Comparison of ENCODE assay signal across 8 cellular contexts in genomic region chr11:22666700-22667439, GRCh38. TPM values are rescaled to one million over a fixed set of nuclear protein-coding genes. Genes with fewer than 3 reads are reported as not detected.
DNase-seq lines count a peak whose midpoint lies in the region; ATAC-seq, FAIRE-seq and TF ChIP-seq lines count a peak whose summit lies in the region.

No MANE protein-coding gene starts in this region.

- TF ChIP-seq CTCF in Caco-2 (IDR thresholded peaks at IDR 0.05; ENCODE audit: insufficient read depth in 1 of 2, low read depth in 1 of 2, low read length in 1 of 2, severe bottlenecking in 1 of 2, unreplicated experiment in 1 of 2) = no peak
- no peak for TF ChIP-seq CTCF in astrocyte (IDR thresholded peaks at IDR 0.05; ENCODE audit: insufficient read depth, low read depth, low read length)

- H3K4me1 ChIP-seq in Caco-2 (no peaks in the 10 kb centered on the region; the same call in 1 of the 2 replicates), astrocyte (ENCODE audit: insufficient read depth, low read length) (no peaks in the 10 kb centered on the region)

- H3K27me3 ChIP-seq in Caco-2 (replicated peaks; ENCODE audit: control insufficient read depth, insufficient read depth, low read length) (no peaks in the 10 kb centered on the region), astrocyte (ENCODE audit: insufficient read depth, low read length) (peaks cover 15% of the 10 kb centered on the region)

- H3K36me3 Mint-ChIP-seq in Caco-2 (ENCODE audit: insufficient read depth, unreplicated experiment) = no peaks in the 10 kb centered on the region
- H3K36me3 Mint-ChIP-seq in astrocyte (ENCODE audit: low read depth, unreplicated experiment) = no peaks in the 10 kb centered on the region
- H3K36me3 Mint-ChIP-seq in stimulated activated memory B cell treated with anti-CD40 and anti-IgM and Interleukin-4, amounts not matched to agents 10 μg/mL and 1 μg/mL and 100 μg/mL, for 72 hours = no peaks in the 10 kb centered on the region

- H3K27me3 Mint-ChIP-seq in Caco-2 (ENCODE audit: insufficient read depth, unreplicated experiment) (no peaks in the 10 kb centered on the region), astrocyte (ENCODE audit: low read depth, unreplicated experiment) (peaks cover 5% of the 10 kb centered on the region)
- H3K27me3 Mint-ChIP-seq in stimulated activated memory B cell treated with anti-CD40 and anti-IgM and Interleukin-4, amounts not matched to agents 10 μg/mL and 1 μg/mL and 100 μg/mL, for 72 hours = peaks cover 27% of the 10 kb centered on the region

- peak; percentile 50 for ATAC-seq in GM19467 (IDR thresholded peaks at IDR 0.05; ENCODE audit: unreplicated experiment)
- ATAC-seq in stimulated activated memory B cell treated with anti-CD40 and anti-IgM and Interleukin-4, amounts not matched to agents 10 μg/mL and 1 μg/mL and 100 μg/mL, for 72 hours = no peak

- H3K27ac Mint-ChIP-seq in Caco-2 (ENCODE audit: unreplicated experiment) = peak overlapping the region; percentile 58
- H3K27ac Mint-ChIP-seq in astrocyte (ENCODE audit: unreplicated experiment) = no peak overlapping the region
- no peak overlapping the region for H3K27ac Mint-ChIP-seq in stimulated activated memory B cell treated with anti-CD40 and anti-IgM and Interleukin-4, amounts not matched to agents 10 μg/mL and 1 μg/mL and 100 μg/mL, for 72 hours

- peak overlapping the region; percentile 28 for H3K9ac ChIP-seq in astrocyte (ENCODE audit: low read length)

- peak; percentile 63 to 73 for DNase-seq in Caco-2
- peak; percentile 34 for DNase-seq in HuH-7.5 (ENCODE audit: low spot score)
- DNase-seq in astrocyte (ENCODE audit: low read depth) = peak; percentile 10
- DNase-seq in iPS-NIHi7 (ENCODE audit: extremely low spot score) = peak; percentile 77
- no peak for DNase-seq in SIG-M5 treated with dmso at 0.1 percent for 504 hours (lab: John Stamatoyannopoulos, UW; ENCODE audit: unreplicated experiment)

- BruUV-seq in Caco-2 (replicated peaks; lab: Mats Ljungman, UMichigan) = no TSS peak

- H3K36me3 ChIP-seq in Caco-2 (ENCODE audit: control insufficient read depth, insufficient read depth, low read length) (no peaks in the 10 kb centered on the region), astrocyte (ENCODE audit: insufficient read depth, low read length) (no peaks in the 10 kb centered on the region)

- H3K9me3 Mint-ChIP-seq in Caco-2 (ENCODE audit: unreplicated experiment) (no peaks in the 10 kb centered on the region), astrocyte (ENCODE audit: unreplicated experiment) (no peaks in the 10 kb centered on the region)
- no peaks in the 10 kb centered on the region for H3K9me3 Mint-ChIP-seq in stimulated activated memory B cell treated with anti-CD40 and anti-IgM and Interleukin-4, amounts not matched to agents 10 μg/mL and 1 μg/mL and 100 μg/mL, for 72 hours

- no peaks in the 10 kb centered on the region for H3K79me2 ChIP-seq in astrocyte (ENCODE audit: insufficient read depth, low read length)

- POLR2A ChIA-PET in Caco-2 (lab: Charles Lee) = no interaction called here

- H2AFZ ChIP-seq in astrocyte (ENCODE audit: low read depth, low read length) = peak overlapping the region; percentile 28

- H3K9me3 ChIP-seq in Caco-2 (no peaks in the 10 kb centered on the region), astrocyte (ENCODE audit: insufficient read depth, low read depth, low read length) (no peaks in the 10 kb centered on the region)

- intact Hi-C loops in Caco-2 (cut with micrococcal nuclease; ENCODE audit: unreplicated experiment) = loop anchor here (1.0 to 5.0 kb wide), 4 partner anchors 32 to 335 kb away; partner anchors contain the start of gene FANCF

- FAIRE-seq in astrocyte (lab: Jason Lieb, UNC) = no peak

- peak overlapping the region; percentile 85 for H3K4me2 ChIP-seq in astrocyte (ENCODE audit: low read length)

- CTCF ChIA-PET in Caco-2 (lab: Charles Lee) = no interaction called here

- H3K4me3 Mint-ChIP-seq in Caco-2 (ENCODE audit: unreplicated experiment) = peak overlapping the region; percentile 87
- peak overlapping the region; percentile 88 for H3K4me3 Mint-ChIP-seq in astrocyte (ENCODE audit: unreplicated experiment)
- no peak overlapping the region for H3K4me3 Mint-ChIP-seq in stimulated activated memory B cell treated with anti-CD40 and anti-IgM and Interleukin-4, amounts not matched to agents 10 μg/mL and 1 μg/mL and 100 μg/mL, for 72 hours

- H3K4me3 ChIP-seq in Caco-2 (ENCODE audit: low read depth, low read length) (peak overlapping the region; percentile 63), astrocyte (ENCODE audit: insufficient read depth, low read depth, low read length) (peak overlapping the region; percentile 51), skin epidermis (peak overlapping the region; percentile 3 to 45 (median 20))

- H3K27ac ChIP-seq in astrocyte (ENCODE audit: low read depth, low read length) (no peak overlapping the region), skin epidermis (peak overlapping the region in 3 of 21 experiments; percentile 28 to 61 (median 55))

- no peaks in the 10 kb centered on the region for H4K20me1 ChIP-seq in astrocyte (ENCODE audit: insufficient read depth, low read length)

- peaks cover 12% of the 10 kb centered on the region for H3K4me1 Mint-ChIP-seq in Caco-2 (ENCODE audit: low read depth, unreplicated experiment)
- H3K4me1 Mint-ChIP-seq in astrocyte (ENCODE audit: low read depth, unreplicated experiment) = peaks cover 2% of the 10 kb centered on the region
- peaks cover 13% of the 10 kb centered on the region for H3K4me1 Mint-ChIP-seq in stimulated activated memory B cell treated with anti-CD40 and anti-IgM and Interleukin-4, amounts not matched to agents 10 μg/mL and 1 μg/mL and 100 μg/mL, for 72 hours

RNA-seq across cellular contexts. Expression of gene GAS2, which starts 0.5 kb away (rescaled TPM):
- 9.4 and 11.1 TPM in 2 replicates for total RNA-seq in Caco-2 (2022)
- 1.5 and 1.7 TPM in 2 replicates for total RNA-seq in astrocyte

RNA-seq across cellular contexts. Expression of gene FANCF, which starts 41.2 kb away (rescaled TPM):
- total RNA-seq in Caco-2 (2022) (13.8 and 15.4 TPM in 2 replicates), astrocyte (7.9 and 10.0 TPM in 2 replicates)
